1 cellular context compared by ENCODE assay signal in the genomic region with DNA sequence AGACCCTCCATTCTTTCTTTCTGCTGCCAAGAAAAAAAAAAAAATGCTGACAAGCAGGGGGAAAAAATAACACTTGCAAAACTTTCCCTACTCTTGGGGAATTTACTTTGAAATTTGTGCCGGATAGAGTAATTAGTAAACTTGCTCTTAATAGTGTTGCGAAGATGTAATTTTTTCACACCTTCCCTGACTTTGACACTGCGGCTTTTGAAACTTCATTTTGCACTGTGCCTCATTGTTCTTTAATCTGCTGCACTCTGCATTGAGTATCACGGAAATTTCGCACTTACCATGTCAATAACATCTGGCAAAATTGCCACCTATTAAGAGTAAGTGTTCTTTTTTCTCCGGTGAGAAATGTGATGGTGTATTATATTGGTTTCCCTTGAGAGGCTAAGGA.
TF ChIP-seq lines count a peak whose summit lies in the region.

No MANE protein-coding gene starts in this region.

TF ChIP-seq in GM12878, 131 proteins besides CTCF, POLR2A, EP300 and RAD21 (continued from another document):
- TF ChIP-seq MLLT1 (IDR thresholded peaks at IDR 0.05) (no peak), YY1 (IDR thresholded peaks at IDR 0.05; ENCODE audit: low read depth, low read length) (no peak), IRF4 (IDR thresholded peaks at IDR 0.05; ENCODE audit: low read depth, low read length) (no peak), ZNF207 (IDR thresholded peaks at IDR 0.05; ENCODE audit: borderline replicate concordance) (no peak), ZNF274 (IDR thresholded peaks at IDR 0.05; ENCODE audit: insufficient read depth, insufficient read length) (no peak), HDAC6 (IDR thresholded peaks at IDR 0.05; ENCODE audit: unreplicated experiment) (no peak), IKZF2 (IDR thresholded peaks at IDR 0.05) (peak; percentile 72 to 73; a peak in 2 of 4 replicates), PAX8 (IDR thresholded peaks at IDR 0.05) (no peak), NR2C2 (IDR thresholded peaks at IDR 0.05; ENCODE audit: borderline replicate concordance, control insufficient read depth, insufficient read length, low read depth) (no peak), CBX5 (IDR thresholded peaks at IDR 0.05; ENCODE audit: low read depth) (no peak), BCL3 (IDR thresholded peaks at IDR 0.05; ENCODE audit: borderline replicate concordance, insufficient read depth, low read depth, low read length, poor library complexity, severe bottlenecking) (no peak), PBX3 (IDR thresholded peaks at IDR 0.05; ENCODE audit: insufficient replicate concordance, low read depth, low read length) (no peak), RAD51 (IDR thresholded peaks at IDR 0.05) (no peak), CEBPB (IDR thresholded peaks at IDR 0.05; ENCODE audit: borderline replicate concordance in 1 of 2, low read depth in 2 of 2, low read length in 2 of 2) (no peak), NFXL1 (IDR thresholded peaks at IDR 0.05; ENCODE audit: borderline replicate concordance) (no peak)
- TF ChIP-seq, protein P1, sequence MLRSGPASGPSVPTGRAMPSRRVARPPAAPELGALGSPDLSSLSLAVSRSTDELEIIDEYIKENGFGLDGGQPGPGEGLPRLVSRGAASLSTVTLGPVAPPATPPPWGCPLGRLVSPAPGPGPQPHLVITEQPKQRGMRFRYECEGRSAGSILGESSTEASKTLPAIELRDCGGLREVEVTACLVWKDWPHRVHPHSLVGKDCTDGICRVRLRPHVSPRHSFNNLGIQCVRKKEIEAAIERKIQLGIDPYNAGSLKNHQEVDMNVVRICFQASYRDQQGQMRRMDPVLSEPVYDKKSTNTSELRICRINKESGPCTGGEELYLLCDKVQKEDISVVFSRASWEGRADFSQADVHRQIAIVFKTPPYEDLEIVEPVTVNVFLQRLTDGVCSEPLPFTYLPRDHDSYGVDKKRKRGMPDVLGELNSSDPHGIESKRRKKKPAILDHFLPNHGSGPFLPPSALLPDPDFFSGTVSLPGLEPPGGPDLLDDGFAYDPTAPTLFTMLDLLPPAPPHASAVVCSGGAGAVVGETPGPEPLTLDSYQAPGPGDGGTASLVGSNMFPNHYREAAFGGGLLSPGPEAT (IDR thresholded peaks at IDR 0.05; ENCODE audit: low read depth) = peak; percentile 67; the same call in 1 of the 2 replicates
- TF ChIP-seq, protein P2, sequence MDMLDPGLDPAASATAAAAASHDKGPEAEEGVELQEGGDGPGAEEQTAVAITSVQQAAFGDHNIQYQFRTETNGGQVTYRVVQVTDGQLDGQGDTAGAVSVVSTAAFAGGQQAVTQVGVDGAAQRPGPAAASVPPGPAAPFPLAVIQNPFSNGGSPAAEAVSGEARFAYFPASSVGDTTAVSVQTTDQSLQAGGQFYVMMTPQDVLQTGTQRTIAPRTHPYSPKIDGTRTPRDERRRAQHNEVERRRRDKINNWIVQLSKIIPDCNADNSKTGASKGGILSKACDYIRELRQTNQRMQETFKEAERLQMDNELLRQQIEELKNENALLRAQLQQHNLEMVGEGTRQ (IDR thresholded peaks at IDR 0.05; ENCODE audit: borderline replicate concordance, low read depth, low read length) = no peak
- TF ChIP-seq, protein P3, sequence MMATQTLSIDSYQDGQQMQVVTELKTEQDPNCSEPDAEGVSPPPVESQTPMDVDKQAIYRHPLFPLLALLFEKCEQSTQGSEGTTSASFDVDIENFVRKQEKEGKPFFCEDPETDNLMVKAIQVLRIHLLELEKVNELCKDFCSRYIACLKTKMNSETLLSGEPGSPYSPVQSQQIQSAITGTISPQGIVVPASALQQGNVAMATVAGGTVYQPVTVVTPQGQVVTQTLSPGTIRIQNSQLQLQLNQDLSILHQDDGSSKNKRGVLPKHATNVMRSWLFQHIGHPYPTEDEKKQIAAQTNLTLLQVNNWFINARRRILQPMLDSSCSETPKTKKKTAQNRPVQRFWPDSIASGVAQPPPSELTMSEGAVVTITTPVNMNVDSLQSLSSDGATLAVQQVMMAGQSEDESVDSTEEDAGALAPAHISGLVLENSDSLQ (IDR thresholded peaks at IDR 0.05) = peak; percentile 62
